ENCODE assay signal across 14 cellular contexts in the genomic region with DNA sequence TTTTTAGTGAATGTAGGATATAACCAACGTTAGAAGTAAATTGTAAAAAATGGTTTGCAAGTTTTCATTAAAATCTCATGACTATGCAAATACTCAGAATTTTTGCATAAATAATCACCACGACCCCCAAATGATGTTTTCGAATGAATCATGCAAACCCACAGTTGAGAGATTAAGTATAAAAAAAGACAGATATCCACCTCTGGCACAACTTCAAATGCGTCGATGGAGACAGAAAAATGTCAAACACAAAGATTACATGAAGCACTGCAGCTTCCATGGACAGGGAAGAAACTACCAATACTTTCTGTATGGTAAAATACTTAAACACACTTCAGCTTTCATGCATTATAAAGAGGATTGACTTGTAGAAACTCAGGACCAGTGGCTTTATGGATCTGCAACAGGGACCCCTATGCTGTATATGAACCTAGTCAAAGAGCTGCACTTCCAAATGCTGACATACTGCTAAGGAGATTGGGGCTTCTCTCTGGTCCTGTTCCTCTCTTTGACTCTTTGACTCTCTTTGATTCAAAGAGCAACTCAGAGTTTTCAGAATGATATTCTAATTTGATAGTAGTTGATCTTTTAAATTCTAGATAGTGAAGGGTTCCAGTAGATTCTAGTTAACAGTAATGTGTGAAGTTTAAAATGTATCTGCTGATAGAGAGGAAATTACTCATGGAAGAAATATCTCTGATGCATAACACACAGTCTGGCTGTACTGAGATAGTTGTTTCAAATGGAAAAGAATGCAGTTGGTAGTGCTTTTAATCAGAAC.
DNase-seq lines count a peak whose midpoint lies in the region; ATAC-seq and TF ChIP-seq lines count a peak whose summit lies in the region.
"Had no signal": no experiment of that assay in that cellular context is flagged by ENCODE, and none has a peak within 500 bp of the region (broad histone marks: within the 10 kb centered on the region; RNA-seq: fewer than 3 reads in every experiment).

No MANE protein-coding gene starts in this region.

- H3K4me3 ChIP-seq in coronary artery, result peak overlapping the region; percentile 14
- H3K4me3 ChIP-seq in mesodermal cell (ENCODE audit: extremely low read depth, insufficient read depth, low read length, poor library complexity, severe bottlenecking), result no peak overlapping the region
- H3K4me3 ChIP-seq: heart left ventricle had no signal

- peaks cover 4% of the 10 kb centered on the region in 2 donors for H3K9me3 Mint-ChIP-seq in natural killer cell

- intact Hi-C loops in natural killer cell (cut with micrococcal nuclease), result no loop called here

- no peak overlapping the region for H3K27ac Mint-ChIP-seq in natural killer cell

- no peaks in the 10 kb centered on the region for H3K4me1 Mint-ChIP-seq in natural killer cell

- DNase-seq in AG20443 (ENCODE audit: low spot score) (peak; percentile 39), NCI-H226 (peak; percentile 74), coronary artery (ENCODE audit: low spot score) (no peak), natural killer cell (no peak), iPS-NIHi11 (ENCODE audit: low spot score) (no peak), NCI-H2171 (lab: John Stamatoyannopoulos, UW) (no peak), NCI-H1092 (lab: John Stamatoyannopoulos, UW) (no peak)
- DNase-seq: activated CD4-positive, CD25-positive, alpha-beta regulatory T cell; anterior cingulate cortex; DMS 273 treated with DMSO at 0.1 percent for 48 hours; heart left ventricle; NCI-H2081 treated with DMSO at 0.1 percent for 48 hours; stimulated activated CD4-positive, alpha-beta T cell treated with anti-CD3 and anti-CD28 coated beads, Interleukin-12 subunit alpha, Interleukin-12 subunit beta, amount 100 ng/mL, for 4 hours had no signal

- peaks cover 12% of the 10 kb centered on the region for H3K36me3 Mint-ChIP-seq in natural killer cell

- H3K27ac ChIP-seq in coronary artery (no peak overlapping the region), mesodermal cell (ENCODE audit: low read depth, low read length, severe bottlenecking) (peak overlapping the region; percentile 81)

- TF ChIP-seq CTCF in coronary artery (IDR thresholded peaks at IDR 0.05) (no peak), natural killer cell (IDR thresholded peaks at IDR 0.05) (no peak)

- no peaks in the 10 kb centered on the region for H3K36me3 ChIP-seq in mesodermal cell (ENCODE audit: control insufficient read depth, insufficient read depth, low read length)
- H3K36me3 ChIP-seq: heart left ventricle had no signal

- ATAC-seq in natural killer cell, result no peak

- H3K27me3 Mint-ChIP-seq in natural killer cell (ENCODE audit: low read depth in 2 of 2), result no peaks in the 10 kb centered on the region

- H3K9me3 ChIP-seq in mesodermal cell (ENCODE audit: control insufficient read depth, low read length), result peaks cover 4% of the 10 kb centered on the region

- WGBS in mesodermal cell (ENCODE audit: insufficient coverage in 2 of 2), 2 experiments, result 100% methylated on average over 1 of the region's 5 CpGs; no CpG with 5 or more reads in 1 of the 2 experiments

- peaks cover 13% of the 10 kb centered on the region for H3K4me1 ChIP-seq in mesodermal cell (ENCODE audit: control insufficient read depth, insufficient read depth, low read length, poor library complexity, severe bottlenecking)

- no peak overlapping the region for H3K4me3 Mint-ChIP-seq in natural killer cell

Comparison
In these comparisons a context has a peak if more than half of its experiments do, and no peak if none do; other contexts are left out.
1. DNase-seq: peak in AG20443 (single experiment) and NCI-H226 (single experiment); none in coronary artery (single experiment), natural killer cell (single experiment), iPS-NIHi11 (single experiment), NCI-H2171 (single experiment) and NCI-H1092 (single experiment).